Comparison of ENCODE assay signal across 39 cellular contexts in the genomic region with DNA sequence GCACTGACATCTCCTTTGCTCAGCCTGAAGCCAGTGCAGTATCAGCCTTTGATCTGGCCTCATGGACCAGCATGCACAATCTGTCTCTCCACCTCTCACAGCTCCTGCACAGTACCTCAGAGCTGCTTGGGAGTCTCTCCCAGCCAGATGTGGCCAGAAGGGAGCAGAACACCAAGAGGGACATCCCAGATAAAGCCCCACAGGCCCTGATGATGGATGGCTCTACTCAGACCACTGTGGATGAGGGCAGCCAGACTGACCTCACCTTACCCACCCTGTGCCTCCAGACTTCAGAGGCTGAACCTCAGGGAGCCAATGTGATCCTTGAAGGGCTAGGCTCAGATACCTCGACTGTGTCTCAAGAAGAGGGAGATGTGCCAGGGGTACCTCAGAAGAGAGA.
"Had no signal": no experiment of that assay in that cellular context is flagged by ENCODE, and none has a peak within 500 bp of the region (broad histone marks: within the 10 kb centered on the region; RNA-seq: fewer than 3 reads in every experiment).

No MANE protein-coding gene starts in this region.

- FAIRE-seq: astrocyte had no signal

- H3K27ac Mint-ChIP-seq: activated naive CD4-positive, alpha-beta T cell treated with anti-CD3 and anti-CD28 coated beads for 36 hours; activated naive CD4-positive, alpha-beta T cell treated with anti-CD3 and anti-CD28 coated beads, Interleukin-2, amount 10 ng/mL, durations not matched to agents 7 days and 5 days; activated naive CD4-positive, alpha-beta T cell treated with anti-CD3 and anti-CD28 coated beads, Interleukin-2, amount 50 U/mL, for 24 hours; activated naive CD8-positive, alpha-beta T cell; activated naive CD8-positive, alpha-beta T cell treated with anti-CD3 and anti-CD28 coated beads for 36 hours; activated naive CD8-positive, alpha-beta T cell treated with anti-CD3 and anti-CD28 coated beads, Interleukin-2, amount 10 ng/mL, durations not matched to agents 7 days and 5 days; activated naive CD8-positive, alpha-beta T cell treated with anti-CD3 and anti-CD28 coated beads, Interleukin-2, amount 50 U/mL, for 24 hours; activated T-cell treated with anti-CD3 and anti-CD28 coated beads, Interleukin-2, amount 50 U/mL, for 24 hours; activated T-cell treated with anti-CD3 and anti-CD28 coated beads, Interleukin-2, amount 50 U/mL, for 72 hours; activated T-helper 1 cell treated with anti-CD3 and anti-CD28 coated beads, Interleukin-12 subunit alpha, Interleukin-12 subunit beta, Interleukin-2, Interleukin-4 antibody, amounts not matched to agents 30 ng/mL and 10 ng/mL and 1 ng/mL, durations not matched to agents 14 hours and 24 hours and 36 hours; activated T-helper 17 cell treated with anti-CD3 and anti-CD28 coated beads, Interleukin-2, amount 50 U/mL, for 72 hours; activated T-helper 2 cell treated with anti-CD3 and anti-CD28 coated beads, Interferon-gamma antibody, Interleukin-2, Interleukin-4, amounts not matched to agents 10 μg/mL and 5 μg/mL and 100 μg/mL, durations not matched to agents 14 hours and 24 hours and 36 hours; brain had no signal

- ATAC-seq: activated naive CD4-positive, alpha-beta T cell treated with anti-CD3 and anti-CD28 coated beads, Interleukin-2, amount 50 U/mL, for 72 hours; activated naive CD8-positive, alpha-beta T cell treated with anti-CD3 and anti-CD28 coated beads, Interleukin-2, amount 50 U/mL, for 24 hours; activated T-cell treated with anti-CD3 and anti-CD28 coated beads, Interleukin-2, amount 50 U/mL, for 4 hours; activated T-cell treated with anti-CD3 and anti-CD28 coated beads, Interleukin-2, amount 50 U/mL, for 72 hours; activated T-helper 17 cell treated with anti-CD3 and anti-CD28 coated beads, Interleukin-2, amount 50 U/mL, for 72 hours; body of pancreas had no signal

- H3K4me3 Mint-ChIP-seq: activated naive CD4-positive, alpha-beta T cell treated with anti-CD3 and anti-CD28 coated beads for 36 hours; activated naive CD4-positive, alpha-beta T cell treated with anti-CD3 and anti-CD28 coated beads, Interleukin-2, amount 10 ng/mL, durations not matched to agents 7 days and 5 days; activated naive CD4-positive, alpha-beta T cell treated with anti-CD3 and anti-CD28 coated beads, Interleukin-2, amount 50 U/mL, for 24 hours; activated naive CD8-positive, alpha-beta T cell; activated naive CD8-positive, alpha-beta T cell treated with anti-CD3 and anti-CD28 coated beads for 36 hours; activated naive CD8-positive, alpha-beta T cell treated with anti-CD3 and anti-CD28 coated beads, Interleukin-2, amount 10 ng/mL, durations not matched to agents 7 days and 5 days; activated naive CD8-positive, alpha-beta T cell treated with anti-CD3 and anti-CD28 coated beads, Interleukin-2, amount 50 U/mL, for 24 hours; activated T-cell treated with anti-CD3 and anti-CD28 coated beads, Interleukin-2, amount 50 U/mL, for 24 hours; activated T-cell treated with anti-CD3 and anti-CD28 coated beads, Interleukin-2, amount 50 U/mL, for 4 hours; activated T-cell treated with anti-CD3 and anti-CD28 coated beads, Interleukin-2, amount 50 U/mL, for 72 hours; activated T-helper 1 cell treated with anti-CD3 and anti-CD28 coated beads, Interleukin-12 subunit alpha, Interleukin-12 subunit beta, Interleukin-2, Interleukin-4 antibody, amounts not matched to agents 30 ng/mL and 10 ng/mL and 1 ng/mL, durations not matched to agents 14 hours and 24 hours and 36 hours; activated T-helper 17 cell treated with anti-CD3 and anti-CD28 coated beads, Interleukin-2, amount 50 U/mL, for 72 hours; brain; central memory CD8-positive, alpha-beta T cell had no signal

- H3K36me3 Mint-ChIP-seq: activated naive CD4-positive, alpha-beta T cell treated with anti-CD3 and anti-CD28 coated beads, Interleukin-2, amount 10 ng/mL, durations not matched to agents 7 days and 5 days; activated naive CD4-positive, alpha-beta T cell treated with anti-CD3 and anti-CD28 coated beads, Interleukin-2, amount 50 U/mL, for 24 hours; activated naive CD4-positive, alpha-beta T cell treated with anti-CD3 and anti-CD28 coated beads, Interleukin-2, amount 50 U/mL, for 72 hours; activated naive CD8-positive, alpha-beta T cell treated with anti-CD3 and anti-CD28 coated beads for 36 hours had no signal

- H3K4me3 ChIP-seq: adrenal gland, ascending aorta, body of pancreas, breast epithelium, cardiac muscle cell had no signal

- H3K9me3 Mint-ChIP-seq: activated naive CD4-positive, alpha-beta T cell treated with anti-CD3 and anti-CD28 coated beads for 36 hours; activated naive CD4-positive, alpha-beta T cell treated with anti-CD3 and anti-CD28 coated beads, Interleukin-2, amount 10 ng/mL, durations not matched to agents 7 days and 5 days; activated naive CD4-positive, alpha-beta T cell treated with anti-CD3 and anti-CD28 coated beads, Interleukin-2, amount 50 U/mL, for 24 hours; activated naive CD4-positive, alpha-beta T cell treated with anti-CD3 and anti-CD28 coated beads, Interleukin-2, amount 50 U/mL, for 72 hours; activated naive CD8-positive, alpha-beta T cell treated with anti-CD3 and anti-CD28 coated beads for 36 hours; activated naive CD8-positive, alpha-beta T cell treated with anti-CD3 and anti-CD28 coated beads, Interleukin-2, amount 10 ng/mL, durations not matched to agents 7 days and 5 days; activated naive CD8-positive, alpha-beta T cell treated with anti-CD3 and anti-CD28 coated beads, Interleukin-2, amount 50 U/mL, for 24 hours; activated T-cell treated with anti-CD3 and anti-CD28 coated beads, Interleukin-2, amount 50 U/mL, for 24 hours; activated T-cell treated with anti-CD3 and anti-CD28 coated beads, Interleukin-2, amount 50 U/mL, for 4 hours; activated T-cell treated with anti-CD3 and anti-CD28 coated beads, Interleukin-2, amount 50 U/mL, for 72 hours; activated T-helper 1 cell treated with anti-CD3 and anti-CD28 coated beads, Interleukin-12 subunit alpha, Interleukin-12 subunit beta, Interleukin-2, Interleukin-4 antibody, amounts not matched to agents 30 ng/mL and 10 ng/mL and 1 ng/mL, durations not matched to agents 14 hours and 24 hours and 36 hours; activated T-helper 17 cell treated with anti-CD3 and anti-CD28 coated beads, Interleukin-2, amount 50 U/mL, for 72 hours; activated T-helper 2 cell treated with anti-CD3 and anti-CD28 coated beads, Interferon-gamma antibody, Interleukin-2, Interleukin-4, amounts not matched to agents 10 μg/mL and 5 μg/mL and 100 μg/mL, durations not matched to agents 14 hours and 24 hours and 36 hours; brain; central memory CD8-positive, alpha-beta T cell had no signal

- DNase-seq: activated effector memory CD4-positive, alpha-beta T cell treated with anti-CD3 and anti-CD28 coated beads, Interleukin-2, amount 50 U/mL, for 16 hours; activated effector memory CD4-positive, alpha-beta T cell treated with Interleukin-2 at 50 U/mL for 16 hours; activated gamma-delta T cell; activated gamma-delta T cell treated with Interleukin-2 at 50 U/mL for 16 hours; activated naive CD4-positive, alpha-beta T cell; activated naive CD4-positive, alpha-beta T cell treated with anti-CD3 and anti-CD28 coated beads for 36 hours; activated naive CD4-positive, alpha-beta T cell treated with anti-CD3 and anti-CD28 coated beads, Interleukin-2, amount 10 ng/mL, durations not matched to agents 7 days and 5 days; activated naive CD4-positive, alpha-beta T cell treated with anti-CD3 and anti-CD28 coated beads, Interleukin-2, amount 50 U/mL, for 16 hours; activated naive CD4-positive, alpha-beta T cell treated with Interleukin-2 at 50 U/mL for 16 hours; activated naive CD8-positive, alpha-beta T cell treated with anti-CD3 and anti-CD28 coated beads for 36 hours; activated naive CD8-positive, alpha-beta T cell treated with anti-CD3 and anti-CD28 coated beads, Interleukin-2, amount 10 ng/mL, durations not matched to agents 7 days and 5 days; activated naive CD8-positive, alpha-beta T cell treated with anti-CD3 and anti-CD28 coated beads, Interleukin-2, amount 50 U/mL, for 24 hours; activated T-cell treated with anti-CD3 and anti-CD28 coated beads, Interleukin-2, amount 50 U/mL, for 1 hour; activated T-cell treated with anti-CD3 and anti-CD28 coated beads, Interleukin-2, amount 50 U/mL, for 24 hours; activated T-cell treated with anti-CD3 and anti-CD28 coated beads, Interleukin-2, amount 50 U/mL, for 4 hours; activated T-cell treated with anti-CD3 and anti-CD28 coated beads, Interleukin-2, amount 50 U/mL, for 48 hours; activated T-cell treated with anti-CD3 and anti-CD28 coated beads, Interleukin-2, amount 50 U/mL, for 72 hours; amniotic stem cell; amygdala; anterior cingulate cortex; aorta; body of pancreas; brain microvascular endothelial cell; caudate nucleus; central memory CD4-positive, alpha-beta T cell; cerebellar nuclear complex had no signal

- H3K27me3 Mint-ChIP-seq: activated naive CD4-positive, alpha-beta T cell treated with anti-CD3 and anti-CD28 coated beads, Interleukin-2, amount 10 ng/mL, durations not matched to agents 7 days and 5 days; activated naive CD4-positive, alpha-beta T cell treated with anti-CD3 and anti-CD28 coated beads, Interleukin-2, amount 50 U/mL, for 24 hours; activated naive CD8-positive, alpha-beta T cell; activated naive CD8-positive, alpha-beta T cell treated with anti-CD3 and anti-CD28 coated beads for 36 hours; activated naive CD8-positive, alpha-beta T cell treated with anti-CD3 and anti-CD28 coated beads, Interleukin-2, amount 10 ng/mL, durations not matched to agents 7 days and 5 days; activated naive CD8-positive, alpha-beta T cell treated with anti-CD3 and anti-CD28 coated beads, Interleukin-2, amount 50 U/mL, for 24 hours; activated T-cell treated with anti-CD3 and anti-CD28 coated beads, Interleukin-2, amount 50 U/mL, for 24 hours; activated T-helper 17 cell treated with anti-CD3 and anti-CD28 coated beads, Interleukin-2, amount 50 U/mL, for 72 hours; brain; central memory CD8-positive, alpha-beta T cell had no signal

- H3K4me1 Mint-ChIP-seq: brain had no signal

- H3K27me3 ChIP-seq: adrenal gland, ascending aorta, body of pancreas, brain microvascular endothelial cell, breast epithelium, cardiac muscle cell had no signal

- H3K36me3 ChIP-seq: adrenal gland, breast epithelium, cardiac muscle cell had no signal
